In genomic region chr12:76368230-76368629, GRCh38 we compare ENCODE assay signal across 28 cellular contexts.
"Had no signal": no experiment of that assay in that cellular context is flagged by ENCODE, and none has a peak within 500 bp of the region (broad histone marks: within the 10 kb centered on the region; RNA-seq: fewer than 3 reads in every experiment).

No MANE protein-coding gene starts in this region.

- H3K4me3 Mint-ChIP-seq: naive thymus-derived CD4-positive, alpha-beta T cell; natural killer cell treated with Interleukin-12 subunit alpha and Interleukin-12 subunit beta and Interleukin-15 and Interleukin-18, amount 100 ng/mL, for 72 hours; nephron progenitor cell; neural crest cell; stimulated activated effector memory CD8-positive, alpha-beta T cell treated with anti-CD3 and anti-CD28 coated beads, Interleukin-12 subunit alpha, Interleukin-12 subunit beta, amount 100 ng/mL, for 72 hours; stimulated activated naive B cell treated with anti-CD40 and anti-IgM and Interleukin-4, amounts not matched to agents 10 μg/mL and 1 μg/mL and 100 μg/mL, for 72 hours; stimulated activated naive CD8-positive, alpha-beta T cell treated with anti-CD3 and anti-CD28 coated beads, Interleukin-15, Interleukin-2, amounts not matched to agents 100 ng/mL and 50 ng/mL, for 24 hours; type B pancreatic cell had no signal

- H3K27ac ChIP-seq: neutrophil, pancreas, prostate gland, right atrium auricular region, right lobe of liver, sigmoid colon, stomach, testis, tibial artery, transverse colon, upper lobe of right lung, uterus had no signal

- ATAC-seq: naive thymus-derived CD4-positive, alpha-beta T cell; natural killer cell treated with Interleukin-12 subunit alpha and Interleukin-12 subunit beta and Interleukin-15 and Interleukin-18, amount 100 ng/mL, for 72 hours; pancreas; right lobe of liver; stimulated activated effector memory CD8-positive, alpha-beta T cell treated with anti-CD3 and anti-CD28 coated beads, Interleukin-12 subunit alpha, Interleukin-12 subunit beta, amount 100 ng/mL, for 72 hours; stimulated activated naive B cell treated with anti-CD40 and anti-IgM and Interleukin-4, amounts not matched to agents 10 μg/mL and 1 μg/mL and 100 μg/mL, for 72 hours; upper lobe of right lung had no signal

- H3K36me3 ChIP-seq: prostate gland, uterus had no signal

- H3K9me3 Mint-ChIP-seq: natural killer cell treated with Interleukin-12 subunit alpha and Interleukin-12 subunit beta and Interleukin-15 and Interleukin-18, amount 100 ng/mL, for 72 hours; stimulated activated effector memory CD8-positive, alpha-beta T cell treated with anti-CD3 and anti-CD28 coated beads, Interleukin-12 subunit alpha, Interleukin-12 subunit beta, amount 100 ng/mL, for 72 hours; type B pancreatic cell had no signal

- H3K27me3 ChIP-seq: neutrophil, pancreas, right atrium auricular region, right lobe of liver, sigmoid colon, stomach, testis, tibial artery, transverse colon, upper lobe of right lung, uterus had no signal

- H3K4me1 ChIP-seq: pancreas, prostate gland, right atrium auricular region, right lobe of liver, sigmoid colon, stomach, testis, tibial artery, transverse colon, upper lobe of right lung, uterus had no signal

- H3K9me3 ChIP-seq: neutrophil, pancreas, prostate gland, right atrium auricular region, right lobe of liver, sigmoid colon, testis, tibial artery, transverse colon, upper lobe of right lung, uterus had no signal

- H3K4me3 ChIP-seq: pancreas, prostate gland, right atrium auricular region, right lobe of liver, sigmoid colon, stomach, testis, tibial artery, transverse colon, upper lobe of right lung, uterus had no signal

- H3K4me1 Mint-ChIP-seq: naive thymus-derived CD4-positive, alpha-beta T cell; nephron progenitor cell; neural crest cell; stimulated activated effector memory CD8-positive, alpha-beta T cell treated with anti-CD3 and anti-CD28 coated beads, Interleukin-12 subunit alpha, Interleukin-12 subunit beta, amount 100 ng/mL, for 72 hours had no signal

- H3K27me3 Mint-ChIP-seq: naive thymus-derived CD4-positive, alpha-beta T cell; natural killer cell treated with Interleukin-12 subunit alpha and Interleukin-12 subunit beta and Interleukin-15 and Interleukin-18, amount 100 ng/mL, for 72 hours; stimulated activated naive B cell treated with anti-CD40 and anti-IgM and Interleukin-4, amounts not matched to agents 10 μg/mL and 1 μg/mL and 100 μg/mL, for 72 hours; stimulated activated naive CD8-positive, alpha-beta T cell treated with anti-CD3 and anti-CD28 coated beads, Interleukin-15, Interleukin-2, amounts not matched to agents 100 ng/mL and 50 ng/mL, for 24 hours; type B pancreatic cell had no signal

- FAIRE-seq: pancreas, small intestine had no signal

- H3K27ac Mint-ChIP-seq: nephron progenitor cell; stimulated activated effector memory CD8-positive, alpha-beta T cell treated with anti-CD3 and anti-CD28 coated beads, Interleukin-12 subunit alpha, Interleukin-12 subunit beta, amount 100 ng/mL, for 72 hours; stimulated activated naive CD8-positive, alpha-beta T cell treated with anti-CD3 and anti-CD28 coated beads, Interleukin-15, Interleukin-2, amounts not matched to agents 100 ng/mL and 50 ng/mL, for 24 hours; type B pancreatic cell had no signal

- DNase-seq: naive thymus-derived CD4-positive, alpha-beta T cell; nephron progenitor cell; nucleus accumbens; pancreas; retina; right lobe of liver; sigmoid colon; small intestine; stimulated activated CD4-positive, alpha-beta T cell treated with anti-CD3 and anti-CD28 coated beads, Interleukin-15, amount 100 ng/mL, for 24 hours; stimulated activated CD4-positive, alpha-beta T cell treated with anti-CD3 and anti-CD28 coated beads, Interleukin-2, amount 100 ng/mL, for 24 hours; stimulated activated CD4-positive, alpha-beta T cell treated with anti-CD3 and anti-CD28 coated beads, Interleukin-2, amount 100 ng/mL, for 48 hours; stimulated activated CD4-positive, alpha-beta T cell treated with anti-CD3 and anti-CD28 coated beads, Interleukin-4, amount 100 ng/mL, for 24 hours; stimulated activated naive B cell treated with anti-CD40 and anti-IgM and Interleukin-4, amounts not matched to agents 10 μg/mL and 1 μg/mL and 100 μg/mL, for 72 hours; stimulated activated naive CD4-positive, alpha-beta T cell treated with Interleukin-2 at 50 U/mL for 16 hours; stomach; testis; tibial artery; transverse colon; upper lobe of right lung; uterus had no signal
